1 cellular context compared by ENCODE assay signal in the genomic region with DNA sequence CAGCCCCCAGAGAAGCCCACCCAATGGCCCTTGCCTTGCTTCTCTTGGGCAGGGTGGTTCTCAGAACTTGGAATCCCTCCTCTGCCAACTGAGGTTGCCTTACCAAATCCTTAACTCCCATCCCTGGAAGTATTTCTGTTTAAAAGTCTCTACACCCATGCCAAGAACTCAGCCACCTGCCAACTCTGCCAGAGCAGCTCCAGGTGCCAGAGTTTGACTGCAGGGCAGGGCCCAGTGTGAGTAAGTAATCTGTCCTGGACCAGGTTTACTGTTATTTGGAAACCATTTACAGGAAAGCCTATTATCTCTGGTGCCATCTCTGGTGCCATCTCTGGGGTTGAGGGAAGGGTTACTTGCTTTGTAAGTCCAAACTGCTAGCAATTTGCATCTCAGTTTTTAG.
TF ChIP-seq lines count a peak whose summit lies in the region.

No MANE protein-coding gene starts in this region.

TF ChIP-seq in HepG2, 621 proteins besides CTCF, POLR2A, EP300 and RAD21:
- TF ChIP-seq MXD4 (CRISPR knock-in tag; IDR thresholded peaks at IDR 0.05): no peak
- no peak for TF ChIP-seq WIZ (CRISPR knock-in tag; IDR thresholded peaks at IDR 0.05)
- no peak for TF ChIP-seq ZNF530 (CRISPR knock-in tag; IDR thresholded peaks at IDR 0.05; ENCODE audit: low read depth)
- TF ChIP-seq ZNF660 (CRISPR knock-in tag; IDR thresholded peaks at IDR 0.05; ENCODE audit: borderline replicate concordance, low read depth): no peak
- no peak for TF ChIP-seq TOE1 (CRISPR knock-in tag; IDR thresholded peaks at IDR 0.05)
- TF ChIP-seq KMT2B (CRISPR knock-in tag; IDR thresholded peaks at IDR 0.05): no peak
